Comparison of ENCODE assay signal across 22 cellular contexts in the genomic region with DNA sequence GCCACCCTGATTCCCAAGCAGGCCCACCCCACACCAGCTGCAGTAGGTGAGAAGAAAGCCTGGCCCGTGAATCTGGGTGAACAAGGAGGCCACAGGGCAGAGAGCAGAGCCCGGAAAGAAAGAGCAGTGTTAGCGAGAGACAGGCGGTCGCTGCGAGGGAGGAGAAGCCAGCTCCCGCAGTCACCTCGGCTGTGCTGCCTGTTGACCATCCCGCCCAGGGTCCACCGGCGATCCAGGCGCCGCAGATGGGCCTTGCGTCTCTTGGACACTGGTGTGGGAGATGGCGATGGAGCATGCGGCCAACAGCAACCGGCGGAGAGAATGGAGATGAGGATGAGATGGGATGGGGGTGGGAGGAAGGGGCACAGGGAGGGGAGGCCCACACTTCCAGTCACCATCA.
DNase-seq lines count a peak whose midpoint lies in the region; ATAC-seq and TF ChIP-seq lines count a peak whose summit lies in the region.
"Had no signal": no experiment of that assay in that cellular context is flagged by ENCODE, and none has a peak within 500 bp of the region (broad histone marks: within the 10 kb centered on the region; RNA-seq: fewer than 3 reads in every experiment).

No MANE protein-coding gene starts in this region.

- ATAC-seq in activated T-helper 17 cell treated with anti-CD3 and anti-CD28 coated beads, Interleukin-2, amount 50 U/mL, for 72 hours (replicated peaks) = no peak
- ATAC-seq: activated CD8-positive, alpha-beta T cell treated with anti-CD3 and anti-CD28 coated beads for 36 hours had no signal

- no peaks in the 10 kb centered on the region for H3K9me3 ChIP-seq in prostate gland
- H3K9me3 ChIP-seq: HAP-1 had no signal

- H3K4me3 ChIP-seq in coronary artery (no peak overlapping the region), prostate gland (no peak overlapping the region)
- H3K4me3 ChIP-seq: HAP-1, lung had no signal

- intact Hi-C loops in prostate gland (cut with DNase I) = no loop called here

- no peaks in the 10 kb centered on the region for H3K27me3 ChIP-seq in prostate gland (replicated peaks; ENCODE audit: insufficient read depth)
- H3K27me3 ChIP-seq: brain microvascular endothelial cell had no signal

- H3K4me3 Mint-ChIP-seq in activated T-helper 17 cell treated with anti-CD3 and anti-CD28 coated beads, Interleukin-2, amount 50 U/mL, for 72 hours = no peak overlapping the region
- H3K4me3 Mint-ChIP-seq in type B pancreatic cell = no peak overlapping the region
- H3K4me3 Mint-ChIP-seq in T-helper 2 cell treated with Interferon-gamma antibody and Interleukin-4, amounts not matched to agents 5 μg/mL and 100 μg/mL, for 36 hours = no peak overlapping the region
- H3K4me3 Mint-ChIP-seq: activated CD8-positive, alpha-beta T cell treated with anti-CD3 and anti-CD28 coated beads for 36 hours; CD4-positive, CD25-positive, alpha-beta regulatory T cell had no signal

- peak overlapping the region; percentile 36 to 90 for H3K27ac ChIP-seq in coronary artery
- peak overlapping the region; percentile 16 to 18 for H3K27ac ChIP-seq in prostate gland
- H3K27ac ChIP-seq: brain microvascular endothelial cell had no signal

- H3K36me3 ChIP-seq in prostate gland = peaks cover 0 to 5% of the 10 kb centered on the region in 2 donors
- H3K36me3 ChIP-seq: HAP-1 had no signal

- H3K27me3 Mint-ChIP-seq in activated T-helper 17 cell treated with anti-CD3 and anti-CD28 coated beads, Interleukin-2, amount 50 U/mL, for 72 hours = no peaks in the 10 kb centered on the region
- H3K27me3 Mint-ChIP-seq in type B pancreatic cell = no peaks in the 10 kb centered on the region
- H3K27me3 Mint-ChIP-seq in T-helper 2 cell treated with Interferon-gamma antibody and Interleukin-4, amounts not matched to agents 5 μg/mL and 100 μg/mL, for 36 hours (ENCODE audit: low read depth) = no peaks in the 10 kb centered on the region
- H3K27me3 Mint-ChIP-seq: activated CD8-positive, alpha-beta T cell treated with anti-CD3 and anti-CD28 coated beads for 36 hours; CD4-positive, CD25-positive, alpha-beta regulatory T cell had no signal

- no peak for TF ChIP-seq POLR2A in prostate gland (IDR thresholded peaks at IDR 0.05)

- DNase-seq in coronary artery (ENCODE audit: low spot score) = no peak
- no peak for DNase-seq in prostate gland (ENCODE audit: low spot score)
- no peak for DNase-seq in type B pancreatic cell (ENCODE audit: extremely low spot score, unreplicated experiment)
- DNase-seq in NCI-H2196 treated with DMSO at 0.1 percent for 48 hours (lab: John Stamatoyannopoulos, UW; ENCODE audit: unreplicated experiment) = no peak
- no peak for DNase-seq in NCI-H524 treated with DMSO at 0.1 percent for 48 hours (lab: John Stamatoyannopoulos, UW)
- no peak for DNase-seq in T-helper 2 cell treated with Interferon-gamma antibody and Interleukin-4, amounts not matched to agents 5 μg/mL and 100 μg/mL, for 36 hours (ENCODE audit: low spot score)
- DNase-seq: activated CD4-positive, alpha-beta T cell treated with anti-CD3 and anti-CD28 coated beads for 1 hour; activated CD8-positive, alpha-beta T cell treated with anti-CD3 and anti-CD28 coated beads for 36 hours; activated effector memory CD4-positive, alpha-beta T cell treated with anti-CD3 and anti-CD28 coated beads, Interleukin-2, amount 50 U/mL, for 16 hours; activated T-cell treated with anti-CD3 and anti-CD28 coated beads for 4 hours; brain microvascular endothelial cell; CD4-positive, CD25-positive, alpha-beta regulatory T cell; cortex of kidney; Karpas-422; kidney; MV-4-11; NCI-H1694; NCI-H510A treated with DMSO at 0.1 percent for 48 hours; retina had no signal

- TF ChIP-seq CTCF in coronary artery (IDR thresholded peaks at IDR 0.05) (no peak), prostate gland (IDR thresholded peaks at IDR 0.05) (no peak), type B pancreatic cell (conservative IDR thresholded peaks at IDR 0.05) (no peak)

- H3K27ac Mint-ChIP-seq in activated T-helper 17 cell treated with anti-CD3 and anti-CD28 coated beads, Interleukin-2, amount 50 U/mL, for 72 hours = peak overlapping the region; percentile 58
- peak overlapping the region; percentile 39 for H3K27ac Mint-ChIP-seq in type B pancreatic cell
- H3K27ac Mint-ChIP-seq in T-helper 2 cell treated with Interferon-gamma antibody and Interleukin-4, amounts not matched to agents 5 μg/mL and 100 μg/mL, for 36 hours = no peak overlapping the region
- H3K27ac Mint-ChIP-seq: activated CD8-positive, alpha-beta T cell treated with anti-CD3 and anti-CD28 coated beads for 36 hours; CD4-positive, CD25-positive, alpha-beta regulatory T cell had no signal

- no peaks in the 10 kb centered on the region for H3K4me1 Mint-ChIP-seq in activated T-helper 17 cell treated with anti-CD3 and anti-CD28 coated beads, Interleukin-2, amount 50 U/mL, for 72 hours
- H3K4me1 Mint-ChIP-seq in type B pancreatic cell (ENCODE audit: unreplicated experiment) = no peaks in the 10 kb centered on the region
- H3K4me1 Mint-ChIP-seq in T-helper 2 cell treated with Interferon-gamma antibody and Interleukin-4, amounts not matched to agents 5 μg/mL and 100 μg/mL, for 36 hours (ENCODE audit: low read depth) = no peaks in the 10 kb centered on the region
- H3K4me1 Mint-ChIP-seq: CD4-positive, CD25-positive, alpha-beta regulatory T cell had no signal

- 85% methylated on average over 18 of the region's 18 CpGs for WGBS in prostate gland

- H3K4me1 ChIP-seq in prostate gland (replicated peaks) = no peaks in the 10 kb centered on the region
- H3K4me1 ChIP-seq: HAP-1 had no signal

- peaks cover 11% of the 10 kb centered on the region for H3K36me3 Mint-ChIP-seq in activated T-helper 17 cell treated with anti-CD3 and anti-CD28 coated beads, Interleukin-2, amount 50 U/mL, for 72 hours (ENCODE audit: low read depth)
- H3K36me3 Mint-ChIP-seq in type B pancreatic cell = peaks cover 3% of the 10 kb centered on the region
- no peaks in the 10 kb centered on the region for H3K36me3 Mint-ChIP-seq in T-helper 2 cell treated with Interferon-gamma antibody and Interleukin-4, amounts not matched to agents 5 μg/mL and 100 μg/mL, for 36 hours (ENCODE audit: low read depth)

- no peaks in the 10 kb centered on the region for H3K9me3 Mint-ChIP-seq in activated T-helper 17 cell treated with anti-CD3 and anti-CD28 coated beads, Interleukin-2, amount 50 U/mL, for 72 hours
- no peaks in the 10 kb centered on the region for H3K9me3 Mint-ChIP-seq in type B pancreatic cell
- H3K9me3 Mint-ChIP-seq in T-helper 2 cell treated with Interferon-gamma antibody and Interleukin-4, amounts not matched to agents 5 μg/mL and 100 μg/mL, for 36 hours = no peaks in the 10 kb centered on the region
- H3K9me3 Mint-ChIP-seq: activated CD8-positive, alpha-beta T cell treated with anti-CD3 and anti-CD28 coated beads for 36 hours; CD4-positive, CD25-positive, alpha-beta regulatory T cell had no signal
